Comparison of ENCODE assay signal across 1 cellular context in genomic region chr14:92880851-92881250, GRCh38.
TF ChIP-seq lines count a peak whose summit lies in the region.

No MANE protein-coding gene starts in this region.

TF ChIP-seq in GM12878, 131 proteins besides CTCF, POLR2A, EP300 and RAD21 (continued from another document):
- TF ChIP-seq PAX5 (IDR thresholded peaks at IDR 0.05; ENCODE audit: borderline replicate concordance, low read depth, low read length) = no peak
- TF ChIP-seq ZNF217 (IDR thresholded peaks at IDR 0.05) = no peak
- no peak for TF ChIP-seq POU2F2 (IDR thresholded peaks at IDR 0.05; ENCODE audit: borderline replicate concordance, low read depth, low read length)
